In genomic region chr16:9260665-9261064, GRCh38 we compare ENCODE assay signal across 14 cellular contexts.
DNase-seq lines count a peak whose midpoint lies in the region; ATAC-seq lines count a peak whose summit lies in the region.
"Had no signal": no experiment of that assay in that cellular context is flagged by ENCODE, and none has a peak within 500 bp of the region (broad histone marks: within the 10 kb centered on the region; RNA-seq: fewer than 3 reads in every experiment).

No MANE protein-coding gene starts in this region.

- in situ Hi-C loops in KBM-7 (cut with MboI; ENCODE audit: low pct_unique_long_range_greater_than_20kb, low sequenced_read_pairs): no loop called here

- intact Hi-C loops in sciatic nerve (cut with DNase I): no loop called here

- DNase-seq in NCI-H2107 treated with DMSO at 0.1 percent for 48 hours (lab: John Stamatoyannopoulos, UW; ENCODE audit: unreplicated experiment) (peak; percentile 41), NCI-H2107 (lab: John Stamatoyannopoulos, UW) (no peak), NCI-H2029 treated with DMSO at 0.1 percent for 48 hours (lab: John Stamatoyannopoulos, UW) (peak; percentile 91), RPMI8226 (peak; percentile 50), sciatic nerve (ENCODE audit: low spot score) (no peak), GM19238 (ENCODE audit: insufficient read length, low spot score) (no peak), KBM-7 (no peak), medulla oblongata (ENCODE audit: extremely low spot score) (no peak)
- DNase-seq: activated CD8-positive, alpha-beta memory T cell treated with anti-CD3 and anti-CD28 coated beads for 24 hours; endodermal cell; HCEC 1CT; kidney; NCI-H1436 treated with DMSO at 0.1 percent for 48 hours; SIG-M5 had no signal

- ATAC-seq in sciatic nerve: peak; percentile 48

Comparison
In these comparisons a context has a peak if more than half of its experiments do, and no peak if none do; other contexts are left out.
1. DNase-seq: peak in NCI-H2107 treated with DMSO at 0.1 percent for 48 hours (single experiment), NCI-H2029 treated with DMSO at 0.1 percent for 48 hours (single experiment) and RPMI8226 (single experiment); none in NCI-H2107 (single experiment), sciatic nerve (single experiment), GM19238 (single experiment), KBM-7 (single experiment) and medulla oblongata (single experiment).